ENCODE assay signal across 1 cellular context in the genomic region with DNA sequence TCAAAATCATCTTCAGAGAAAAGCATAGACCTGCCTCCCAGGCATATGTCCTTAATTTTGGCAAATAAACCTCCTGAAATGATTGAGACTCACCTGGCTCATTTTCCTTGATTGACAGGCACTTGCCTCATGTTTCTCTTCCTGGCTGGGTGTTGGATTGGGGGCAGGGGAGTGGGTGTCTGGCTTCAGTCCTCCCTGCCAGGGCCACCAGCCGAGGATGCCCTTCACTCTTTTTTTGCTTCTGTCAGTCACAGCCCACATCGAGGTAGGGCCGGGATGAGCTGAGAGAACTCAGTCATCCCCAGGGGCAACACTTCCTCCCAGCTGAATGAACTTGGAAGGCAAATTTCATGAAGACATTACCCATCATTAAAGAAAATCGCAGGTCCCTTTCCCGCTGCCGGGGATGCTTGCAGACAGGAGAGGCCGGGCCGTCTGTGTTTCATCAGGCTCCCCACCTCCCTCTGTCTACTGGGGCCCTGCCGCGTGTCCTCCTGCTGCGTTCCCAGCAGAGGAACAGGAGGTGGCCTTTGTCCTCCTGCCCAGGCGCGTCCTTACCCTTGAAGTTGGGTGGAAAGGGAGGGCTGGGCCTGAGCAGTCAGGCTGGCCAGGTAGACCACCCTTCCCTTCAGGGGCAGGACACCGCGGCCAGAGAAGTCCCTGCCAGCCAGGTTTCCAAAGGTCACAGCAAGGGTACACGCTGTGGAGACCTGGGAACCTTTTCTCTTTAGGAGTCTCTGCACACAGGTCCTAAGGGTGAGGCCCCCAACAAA.
TF ChIP-seq lines count a peak whose summit lies in the region.

No MANE protein-coding gene starts in this region.

TF ChIP-seq in HepG2, 621 proteins besides CTCF, POLR2A, EP300 and RAD21 (continued from another document and continues in another):
- TF ChIP-seq, protein P1, sequence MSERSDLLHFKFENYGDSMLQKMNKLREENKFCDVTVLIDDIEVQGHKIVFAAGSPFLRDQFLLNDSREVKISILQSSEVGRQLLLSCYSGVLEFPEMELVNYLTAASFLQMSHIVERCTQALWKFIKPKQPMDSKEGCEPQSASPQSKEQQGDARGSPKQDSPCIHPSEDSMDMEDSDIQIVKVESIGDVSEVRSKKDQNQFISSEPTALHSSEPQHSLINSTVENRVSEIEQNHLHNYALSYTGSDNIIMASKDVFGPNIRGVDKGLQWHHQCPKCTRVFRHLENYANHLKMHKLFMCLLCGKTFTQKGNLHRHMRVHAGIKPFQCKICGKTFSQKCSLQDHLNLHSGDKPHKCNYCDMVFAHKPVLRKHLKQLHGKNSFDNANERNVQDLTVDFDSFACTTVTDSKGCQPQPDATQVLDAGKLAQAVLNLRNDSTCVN (CRISPR knock-in tag; IDR thresholded peaks at IDR 0.05; ENCODE audit: borderline replicate concordance) = peak; percentile 46; the same call in 1 of the 2 replicates
- no peak for TF ChIP-seq RBM22 (optimal IDR thresholded peaks at IDR 0.05; ENCODE audit: low read length)
- no peak for TF ChIP-seq ZNF549 (CRISPR knock-in tag; IDR thresholded peaks at IDR 0.05)
- TF ChIP-seq, protein P2, sequence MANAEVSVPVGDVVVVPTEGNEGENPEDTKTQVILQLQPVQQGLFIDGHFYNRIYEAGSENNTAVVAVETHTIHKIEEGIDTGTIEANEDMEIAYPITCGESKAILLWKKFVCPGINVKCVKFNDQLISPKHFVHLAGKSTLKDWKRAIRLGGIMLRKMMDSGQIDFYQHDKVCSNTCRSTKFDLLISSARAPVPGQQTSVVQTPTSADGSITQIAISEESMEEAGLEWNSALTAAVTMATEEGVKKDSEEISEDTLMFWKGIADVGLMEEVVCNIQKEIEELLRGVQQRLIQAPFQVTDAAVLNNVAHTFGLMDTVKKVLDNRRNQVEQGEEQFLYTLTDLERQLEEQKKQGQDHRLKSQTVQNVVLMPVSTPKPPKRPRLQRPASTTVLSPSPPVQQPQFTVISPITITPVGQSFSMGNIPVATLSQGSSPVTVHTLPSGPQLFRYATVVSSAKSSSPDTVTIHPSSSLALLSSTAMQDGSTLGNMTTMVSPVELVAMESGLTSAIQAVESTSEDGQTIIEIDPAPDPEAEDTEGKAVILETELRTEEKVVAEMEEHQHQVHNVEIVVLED (CRISPR knock-in tag; IDR thresholded peaks at IDR 0.05; ENCODE audit: borderline replicate concordance) = no peak
- no peak for TF ChIP-seq NKX3-1 (CRISPR knock-in tag; IDR thresholded peaks at IDR 0.05)
- TF ChIP-seq, protein P3, sequence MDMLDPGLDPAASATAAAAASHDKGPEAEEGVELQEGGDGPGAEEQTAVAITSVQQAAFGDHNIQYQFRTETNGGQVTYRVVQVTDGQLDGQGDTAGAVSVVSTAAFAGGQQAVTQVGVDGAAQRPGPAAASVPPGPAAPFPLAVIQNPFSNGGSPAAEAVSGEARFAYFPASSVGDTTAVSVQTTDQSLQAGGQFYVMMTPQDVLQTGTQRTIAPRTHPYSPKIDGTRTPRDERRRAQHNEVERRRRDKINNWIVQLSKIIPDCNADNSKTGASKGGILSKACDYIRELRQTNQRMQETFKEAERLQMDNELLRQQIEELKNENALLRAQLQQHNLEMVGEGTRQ (IDR thresholded peaks at IDR 0.05; ENCODE audit: low read depth, low read length) = no peak
- TF ChIP-seq, protein P3 (CRISPR knock-in tag; IDR thresholded peaks at IDR 0.05; ENCODE audit: borderline replicate concordance) = no peak
- TF ChIP-seq, protein P4, sequence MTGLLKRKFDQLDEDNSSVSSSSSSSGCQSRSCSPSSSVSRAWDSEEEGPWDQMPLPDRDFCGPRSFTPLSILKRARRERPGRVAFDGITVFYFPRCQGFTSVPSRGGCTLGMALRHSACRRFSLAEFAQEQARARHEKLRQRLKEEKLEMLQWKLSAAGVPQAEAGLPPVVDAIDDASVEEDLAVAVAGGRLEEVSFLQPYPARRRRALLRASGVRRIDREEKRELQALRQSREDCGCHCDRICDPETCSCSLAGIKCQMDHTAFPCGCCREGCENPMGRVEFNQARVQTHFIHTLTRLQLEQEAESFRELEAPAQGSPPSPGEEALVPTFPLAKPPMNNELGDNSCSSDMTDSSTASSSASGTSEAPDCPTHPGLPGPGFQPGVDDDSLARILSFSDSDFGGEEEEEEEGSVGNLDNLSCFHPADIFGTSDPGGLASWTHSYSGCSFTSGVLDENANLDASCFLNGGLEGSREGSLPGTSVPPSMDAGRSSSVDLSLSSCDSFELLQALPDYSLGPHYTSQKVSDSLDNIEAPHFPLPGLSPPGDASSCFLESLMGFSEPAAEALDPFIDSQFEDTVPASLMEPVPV (CRISPR knock-in tag; IDR thresholded peaks at IDR 0.05) = no peak
- TF ChIP-seq ZNF33A (CRISPR knock-in tag; IDR thresholded peaks at IDR 0.05; ENCODE audit: borderline replicate concordance) = no peak
- TF ChIP-seq MBD4 (IDR thresholded peaks at IDR 0.05; ENCODE audit: borderline replicate concordance, low read length) = no peak
- TF ChIP-seq, protein P5, sequence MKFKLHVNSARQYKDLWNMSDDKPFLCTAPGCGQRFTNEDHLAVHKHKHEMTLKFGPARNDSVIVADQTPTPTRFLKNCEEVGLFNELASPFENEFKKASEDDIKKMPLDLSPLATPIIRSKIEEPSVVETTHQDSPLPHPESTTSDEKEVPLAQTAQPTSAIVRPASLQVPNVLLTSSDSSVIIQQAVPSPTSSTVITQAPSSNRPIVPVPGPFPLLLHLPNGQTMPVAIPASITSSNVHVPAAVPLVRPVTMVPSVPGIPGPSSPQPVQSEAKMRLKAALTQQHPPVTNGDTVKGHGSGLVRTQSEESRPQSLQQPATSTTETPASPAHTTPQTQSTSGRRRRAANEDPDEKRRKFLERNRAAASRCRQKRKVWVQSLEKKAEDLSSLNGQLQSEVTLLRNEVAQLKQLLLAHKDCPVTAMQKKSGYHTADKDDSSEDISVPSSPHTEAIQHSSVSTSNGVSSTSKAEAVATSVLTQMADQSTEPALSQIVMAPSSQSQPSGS (CRISPR knock-in tag; IDR thresholded peaks at IDR 0.05) = no peak
- TF ChIP-seq ATM (IDR thresholded peaks at IDR 0.05; ENCODE audit: borderline replicate concordance) = no peak
- TF ChIP-seq ZC3H13 (CRISPR knock-in tag; IDR thresholded peaks at IDR 0.05) = no peak
- no peak for TF ChIP-seq SMYD3 (CRISPR knock-in tag; IDR thresholded peaks at IDR 0.05)
- TF ChIP-seq, protein P6, sequence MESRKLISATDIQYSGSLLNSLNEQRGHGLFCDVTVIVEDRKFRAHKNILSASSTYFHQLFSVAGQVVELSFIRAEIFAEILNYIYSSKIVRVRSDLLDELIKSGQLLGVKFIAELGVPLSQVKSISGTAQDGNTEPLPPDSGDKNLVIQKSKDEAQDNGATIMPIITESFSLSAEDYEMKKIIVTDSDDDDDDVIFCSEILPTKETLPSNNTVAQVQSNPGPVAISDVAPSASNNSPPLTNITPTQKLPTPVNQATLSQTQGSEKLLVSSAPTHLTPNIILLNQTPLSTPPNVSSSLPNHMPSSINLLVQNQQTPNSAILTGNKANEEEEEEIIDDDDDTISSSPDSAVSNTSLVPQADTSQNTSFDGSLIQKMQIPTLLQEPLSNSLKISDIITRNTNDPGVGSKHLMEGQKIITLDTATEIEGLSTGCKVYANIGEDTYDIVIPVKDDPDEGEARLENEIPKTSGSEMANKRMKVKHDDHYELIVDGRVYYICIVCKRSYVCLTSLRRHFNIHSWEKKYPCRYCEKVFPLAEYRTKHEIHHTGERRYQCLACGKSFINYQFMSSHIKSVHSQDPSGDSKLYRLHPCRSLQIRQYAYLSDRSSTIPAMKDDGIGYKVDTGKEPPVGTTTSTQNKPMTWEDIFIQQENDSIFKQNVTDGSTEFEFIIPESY (CRISPR knock-in tag; IDR thresholded peaks at IDR 0.05) = no peak; the same call in 1 of the 2 replicates
- TF ChIP-seq, protein P7, sequence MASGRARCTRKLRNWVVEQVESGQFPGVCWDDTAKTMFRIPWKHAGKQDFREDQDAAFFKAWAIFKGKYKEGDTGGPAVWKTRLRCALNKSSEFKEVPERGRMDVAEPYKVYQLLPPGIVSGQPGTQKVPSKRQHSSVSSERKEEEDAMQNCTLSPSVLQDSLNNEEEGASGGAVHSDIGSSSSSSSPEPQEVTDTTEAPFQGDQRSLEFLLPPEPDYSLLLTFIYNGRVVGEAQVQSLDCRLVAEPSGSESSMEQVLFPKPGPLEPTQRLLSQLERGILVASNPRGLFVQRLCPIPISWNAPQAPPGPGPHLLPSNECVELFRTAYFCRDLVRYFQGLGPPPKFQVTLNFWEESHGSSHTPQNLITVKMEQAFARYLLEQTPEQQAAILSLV (CRISPR knock-in tag; IDR thresholded peaks at IDR 0.05; ENCODE audit: borderline replicate concordance) = 0 out of 2 replicates have a peak, but pooled peaks have one; percentile 41
- 0 out of 2 replicates have a peak, but pooled peaks have one; percentile 43 for TF ChIP-seq ZNF550 (CRISPR knock-in tag; IDR thresholded peaks at IDR 0.05; ENCODE audit: borderline replicate concordance)
- TF ChIP-seq, protein P8, sequence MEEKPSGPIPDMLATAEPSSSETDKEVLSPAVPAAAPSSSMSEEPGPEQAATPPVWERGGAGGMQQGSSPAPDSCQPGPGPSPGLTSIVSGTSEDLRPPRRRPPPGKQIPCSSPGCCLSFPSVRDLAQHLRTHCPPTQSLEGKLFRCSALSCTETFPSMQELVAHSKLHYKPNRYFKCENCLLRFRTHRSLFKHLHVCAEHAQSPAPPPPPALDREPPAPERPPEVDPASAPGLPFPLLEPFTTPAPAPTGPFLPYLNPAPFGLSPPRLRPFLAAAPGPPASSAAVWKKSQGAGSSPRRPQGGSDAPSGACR (CRISPR knock-in tag; IDR thresholded peaks at IDR 0.05) = no peak
- 0 out of 2 replicates have a peak, but pooled peaks have one; percentile 53 for TF ChIP-seq ZNF839 (CRISPR knock-in tag; IDR thresholded peaks at IDR 0.05; ENCODE audit: borderline replicate concordance)
- TF ChIP-seq SPEN (CRISPR knock-in tag; IDR thresholded peaks at IDR 0.05; ENCODE audit: low read depth) = peak; percentile 82; the same call in 1 of the 2 replicates
- 0 out of 2 replicates have a peak, but pooled peaks have one; percentile 15 for TF ChIP-seq ZNF264 (CRISPR knock-in tag; IDR thresholded peaks at IDR 0.05)
- TF ChIP-seq, protein P9, sequence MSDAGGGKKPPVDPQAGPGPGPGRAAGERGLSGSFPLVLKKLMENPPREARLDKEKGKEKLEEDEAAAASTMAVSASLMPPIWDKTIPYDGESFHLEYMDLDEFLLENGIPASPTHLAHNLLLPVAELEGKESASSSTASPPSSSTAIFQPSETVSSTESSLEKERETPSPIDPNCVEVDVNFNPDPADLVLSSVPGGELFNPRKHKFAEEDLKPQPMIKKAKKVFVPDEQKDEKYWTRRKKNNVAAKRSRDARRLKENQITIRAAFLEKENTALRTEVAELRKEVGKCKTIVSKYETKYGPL (CRISPR knock-in tag; IDR thresholded peaks at IDR 0.05) = peak; percentile 44; the same call in 1 of the 2 replicates
- TF ChIP-seq SP2 (CRISPR knock-in tag; IDR thresholded peaks at IDR 0.05) = no peak
- TF ChIP-seq TCF12 (IDR thresholded peaks at IDR 0.05) = no peak
- TF ChIP-seq TCF12 (CRISPR knock-in tag; IDR thresholded peaks at IDR 0.05) = peak; percentile 44; the same call in 1 of the 2 replicates
- no peak for TF ChIP-seq FOXM1 (CRISPR knock-in tag; IDR thresholded peaks at IDR 0.05)
- TF ChIP-seq, protein P10, sequence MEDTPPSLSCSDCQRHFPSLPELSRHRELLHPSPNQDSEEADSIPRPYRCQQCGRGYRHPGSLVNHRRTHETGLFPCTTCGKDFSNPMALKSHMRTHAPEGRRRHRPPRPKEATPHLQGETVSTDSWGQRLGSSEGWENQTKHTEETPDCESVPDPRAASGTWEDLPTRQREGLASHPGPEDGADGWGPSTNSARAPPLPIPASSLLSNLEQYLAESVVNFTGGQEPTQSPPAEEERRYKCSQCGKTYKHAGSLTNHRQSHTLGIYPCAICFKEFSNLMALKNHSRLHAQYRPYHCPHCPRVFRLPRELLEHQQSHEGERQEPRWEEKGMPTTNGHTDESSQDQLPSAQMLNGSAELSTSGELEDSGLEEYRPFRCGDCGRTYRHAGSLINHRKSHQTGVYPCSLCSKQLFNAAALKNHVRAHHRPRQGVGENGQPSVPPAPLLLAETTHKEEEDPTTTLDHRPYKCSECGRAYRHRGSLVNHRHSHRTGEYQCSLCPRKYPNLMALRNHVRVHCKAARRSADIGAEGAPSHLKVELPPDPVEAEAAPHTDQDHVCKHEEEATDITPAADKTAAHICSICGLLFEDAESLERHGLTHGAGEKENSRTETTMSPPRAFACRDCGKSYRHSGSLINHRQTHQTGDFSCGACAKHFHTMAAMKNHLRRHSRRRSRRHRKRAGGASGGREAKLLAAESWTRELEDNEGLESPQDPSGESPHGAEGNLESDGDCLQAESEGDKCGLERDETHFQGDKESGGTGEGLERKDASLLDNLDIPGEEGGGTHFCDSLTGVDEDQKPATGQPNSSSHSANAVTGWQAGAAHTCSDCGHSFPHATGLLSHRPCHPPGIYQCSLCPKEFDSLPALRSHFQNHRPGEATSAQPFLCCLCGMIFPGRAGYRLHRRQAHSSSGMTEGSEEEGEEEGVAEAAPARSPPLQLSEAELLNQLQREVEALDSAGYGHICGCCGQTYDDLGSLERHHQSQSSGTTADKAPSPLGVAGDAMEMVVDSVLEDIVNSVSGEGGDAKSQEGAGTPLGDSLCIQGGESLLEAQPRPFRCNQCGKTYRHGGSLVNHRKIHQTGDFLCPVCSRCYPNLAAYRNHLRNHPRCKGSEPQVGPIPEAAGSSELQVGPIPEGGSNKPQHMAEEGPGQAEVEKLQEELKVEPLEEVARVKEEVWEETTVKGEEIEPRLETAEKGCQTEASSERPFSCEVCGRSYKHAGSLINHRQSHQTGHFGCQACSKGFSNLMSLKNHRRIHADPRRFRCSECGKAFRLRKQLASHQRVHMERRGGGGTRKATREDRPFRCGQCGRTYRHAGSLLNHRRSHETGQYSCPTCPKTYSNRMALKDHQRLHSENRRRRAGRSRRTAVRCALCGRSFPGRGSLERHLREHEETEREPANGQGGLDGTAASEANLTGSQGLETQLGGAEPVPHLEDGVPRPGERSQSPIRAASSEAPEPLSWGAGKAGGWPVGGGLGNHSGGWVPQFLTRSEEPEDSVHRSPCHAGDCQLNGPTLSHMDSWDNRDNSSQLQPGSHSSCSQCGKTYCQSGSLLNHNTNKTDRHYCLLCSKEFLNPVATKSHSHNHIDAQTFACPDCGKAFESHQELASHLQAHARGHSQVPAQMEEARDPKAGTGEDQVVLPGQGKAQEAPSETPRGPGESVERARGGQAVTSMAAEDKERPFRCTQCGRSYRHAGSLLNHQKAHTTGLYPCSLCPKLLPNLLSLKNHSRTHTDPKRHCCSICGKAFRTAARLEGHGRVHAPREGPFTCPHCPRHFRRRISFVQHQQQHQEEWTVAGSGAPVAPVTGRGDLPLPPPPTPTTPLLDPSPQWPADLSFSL (CRISPR knock-in tag; IDR thresholded peaks at IDR 0.05) = no peak
- TF ChIP-seq NFKBIZ (CRISPR knock-in tag; IDR thresholded peaks at IDR 0.05) = peak; percentile 39; the same call in 1 of the 2 replicates
- peak; percentile 71 for TF ChIP-seq GATAD2A (CRISPR knock-in tag; IDR thresholded peaks at IDR 0.05)
- 0 out of 2 replicates have a peak, but pooled peaks have one; percentile 62 for TF ChIP-seq ADNP (CRISPR knock-in tag; IDR thresholded peaks at IDR 0.05)
- TF ChIP-seq ZNF138 (CRISPR knock-in tag; IDR thresholded peaks at IDR 0.05; ENCODE audit: low read depth) = peak; percentile 78; the same call in 1 of the 2 replicates
- peak; percentile 57; the same call in 1 of the 2 replicates for TF ChIP-seq HNF4G (IDR thresholded peaks at IDR 0.05; ENCODE audit: borderline replicate concordance, low read depth, low read length)
- TF ChIP-seq HNF4G (CRISPR knock-in tag; IDR thresholded peaks at IDR 0.05; ENCODE audit: borderline replicate concordance, low read depth) = peak; percentile 88; the same call in 1 of the 2 replicates
